In genomic region chr7:155276032-155276799, GRCh38 we compare ENCODE assay signal across 25 cellular contexts.
"Had no signal": no experiment of that assay in that cellular context is flagged by ENCODE, and none has a peak within 500 bp of the region (broad histone marks: within the 10 kb centered on the region; RNA-seq: fewer than 3 reads in every experiment).

No MANE protein-coding gene starts in this region.

- ATAC-seq: gastroesophageal sphincter; heart right ventricle; left colon; left ventricle myocardium superior; natural killer cell; stimulated activated naive CD8-positive, alpha-beta T cell treated with anti-CD3 and anti-CD28 coated beads, Interleukin-15, amount 100 ng/mL, for 72 hours had no signal

- H3K36me3 ChIP-seq: esophagus muscularis mucosa, gastroesophageal sphincter, heart right ventricle, neutrophil, pancreas, sigmoid colon, suprapubic skin, transverse colon, vagina had no signal

- H3K4me3 Mint-ChIP-seq: memory B cell; natural killer cell; neural crest cell; stimulated activated naive CD8-positive, alpha-beta T cell treated with anti-CD3 and anti-CD28 coated beads, Interleukin-15, amount 100 ng/mL, for 72 hours had no signal

- DNase-seq: dermis blood vessel endothelial cell; effector memory CD4-positive, alpha-beta T cell; foreskin keratinocyte; heart right ventricle; hippocampal formation; left colon; left ventricle myocardium superior; natural killer cell; pancreas; stimulated activated CD8-positive, alpha-beta memory T cell treated with anti-CD3 and anti-CD28 coated beads, Interleukin-4, amount 100 ng/mL, for 48 hours; stimulated activated naive CD4-positive, alpha-beta T cell; stimulated activated naive CD8-positive, alpha-beta T cell treated with anti-CD3 and anti-CD28 coated beads, Interleukin-15, amount 100 ng/mL, for 72 hours; transverse colon had no signal

- FAIRE-seq: endothelial cell of umbilical vein, islet of Langerhans, pancreas had no signal

- H3K27me3 ChIP-seq: pancreas, vagina had no signal

- H3K4me1 Mint-ChIP-seq: memory B cell had no signal

- H3K9me3 ChIP-seq: esophagus muscularis mucosa, gastroesophageal sphincter, heart right ventricle, neutrophil, pancreas, sigmoid colon, suprapubic skin, transverse colon, vagina had no signal

- H3K36me3 Mint-ChIP-seq: memory B cell, natural killer cell had no signal

- H3K27ac Mint-ChIP-seq: memory B cell; natural killer cell; stimulated activated naive CD8-positive, alpha-beta T cell treated with anti-CD3 and anti-CD28 coated beads, Interleukin-15, amount 100 ng/mL, for 72 hours had no signal

- H3K27ac ChIP-seq: esophagus muscularis mucosa, foreskin keratinocyte, heart right ventricle, neutrophil, pancreas, suprapubic skin, transverse colon had no signal

- H3K9me3 Mint-ChIP-seq: memory B cell; natural killer cell; neural crest cell; stimulated activated naive CD8-positive, alpha-beta T cell treated with anti-CD3 and anti-CD28 coated beads, Interleukin-15, amount 100 ng/mL, for 72 hours had no signal

- H3K4me3 ChIP-seq: coronary artery, esophagus muscularis mucosa, gastroesophageal sphincter, heart right ventricle, lung, pancreas, sigmoid colon, suprapubic skin, transverse colon, vagina had no signal

- H3K4me1 ChIP-seq: foreskin keratinocyte, sigmoid colon, transverse colon, vagina had no signal
